ENCODE assay signal across 1 cellular context in the genomic region with DNA sequence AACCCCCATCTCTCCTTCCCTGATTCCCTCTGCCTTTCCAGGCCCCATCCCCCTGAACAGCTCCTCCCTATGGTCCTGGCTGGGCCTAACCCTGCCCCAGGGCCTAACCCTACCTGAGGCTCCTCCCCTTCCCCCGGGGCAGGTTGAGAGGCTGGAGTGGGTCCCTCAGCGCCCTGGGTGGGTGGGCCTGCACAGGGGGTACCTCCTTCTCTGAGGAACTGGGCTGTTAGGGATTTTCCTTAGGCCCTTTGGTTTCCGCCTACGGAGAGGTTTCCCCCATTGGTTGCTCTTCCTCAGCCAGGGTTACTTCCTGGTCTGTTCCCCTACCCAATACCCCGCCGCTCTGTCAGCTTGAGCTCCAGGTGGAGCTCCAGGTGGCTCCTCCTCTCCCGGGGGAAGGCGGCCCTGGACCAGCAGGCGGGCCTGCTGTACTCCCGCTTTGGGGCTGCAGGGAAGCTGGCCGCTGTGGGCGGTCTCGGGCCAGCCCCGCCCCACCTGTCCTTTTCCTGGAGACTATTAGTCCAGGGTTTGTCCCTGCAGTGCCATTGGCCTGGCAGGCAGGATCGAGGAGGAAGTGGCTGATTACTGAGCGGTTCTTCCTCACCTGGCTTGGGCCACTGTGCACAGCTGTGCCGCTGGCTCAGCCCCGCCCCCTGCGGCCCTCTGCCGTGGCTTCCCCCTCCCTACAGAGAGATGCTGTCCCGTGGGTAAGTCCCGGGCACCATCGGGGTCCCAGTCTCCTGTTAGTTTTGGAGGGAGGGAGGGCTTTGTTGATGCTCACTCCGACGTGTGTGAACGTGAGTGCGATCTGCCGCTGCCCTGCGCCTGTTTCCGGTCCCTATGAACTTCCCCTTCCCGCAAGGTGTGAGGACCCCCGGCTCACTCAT.
TF ChIP-seq lines count a peak whose summit lies in the region.

No MANE protein-coding gene starts in this region.

TF ChIP-seq in HEK293, 187 proteins besides CTCF, POLR2A, EP300 and RAD21 (continued from another document):
- TF ChIP-seq, protein P1, sequence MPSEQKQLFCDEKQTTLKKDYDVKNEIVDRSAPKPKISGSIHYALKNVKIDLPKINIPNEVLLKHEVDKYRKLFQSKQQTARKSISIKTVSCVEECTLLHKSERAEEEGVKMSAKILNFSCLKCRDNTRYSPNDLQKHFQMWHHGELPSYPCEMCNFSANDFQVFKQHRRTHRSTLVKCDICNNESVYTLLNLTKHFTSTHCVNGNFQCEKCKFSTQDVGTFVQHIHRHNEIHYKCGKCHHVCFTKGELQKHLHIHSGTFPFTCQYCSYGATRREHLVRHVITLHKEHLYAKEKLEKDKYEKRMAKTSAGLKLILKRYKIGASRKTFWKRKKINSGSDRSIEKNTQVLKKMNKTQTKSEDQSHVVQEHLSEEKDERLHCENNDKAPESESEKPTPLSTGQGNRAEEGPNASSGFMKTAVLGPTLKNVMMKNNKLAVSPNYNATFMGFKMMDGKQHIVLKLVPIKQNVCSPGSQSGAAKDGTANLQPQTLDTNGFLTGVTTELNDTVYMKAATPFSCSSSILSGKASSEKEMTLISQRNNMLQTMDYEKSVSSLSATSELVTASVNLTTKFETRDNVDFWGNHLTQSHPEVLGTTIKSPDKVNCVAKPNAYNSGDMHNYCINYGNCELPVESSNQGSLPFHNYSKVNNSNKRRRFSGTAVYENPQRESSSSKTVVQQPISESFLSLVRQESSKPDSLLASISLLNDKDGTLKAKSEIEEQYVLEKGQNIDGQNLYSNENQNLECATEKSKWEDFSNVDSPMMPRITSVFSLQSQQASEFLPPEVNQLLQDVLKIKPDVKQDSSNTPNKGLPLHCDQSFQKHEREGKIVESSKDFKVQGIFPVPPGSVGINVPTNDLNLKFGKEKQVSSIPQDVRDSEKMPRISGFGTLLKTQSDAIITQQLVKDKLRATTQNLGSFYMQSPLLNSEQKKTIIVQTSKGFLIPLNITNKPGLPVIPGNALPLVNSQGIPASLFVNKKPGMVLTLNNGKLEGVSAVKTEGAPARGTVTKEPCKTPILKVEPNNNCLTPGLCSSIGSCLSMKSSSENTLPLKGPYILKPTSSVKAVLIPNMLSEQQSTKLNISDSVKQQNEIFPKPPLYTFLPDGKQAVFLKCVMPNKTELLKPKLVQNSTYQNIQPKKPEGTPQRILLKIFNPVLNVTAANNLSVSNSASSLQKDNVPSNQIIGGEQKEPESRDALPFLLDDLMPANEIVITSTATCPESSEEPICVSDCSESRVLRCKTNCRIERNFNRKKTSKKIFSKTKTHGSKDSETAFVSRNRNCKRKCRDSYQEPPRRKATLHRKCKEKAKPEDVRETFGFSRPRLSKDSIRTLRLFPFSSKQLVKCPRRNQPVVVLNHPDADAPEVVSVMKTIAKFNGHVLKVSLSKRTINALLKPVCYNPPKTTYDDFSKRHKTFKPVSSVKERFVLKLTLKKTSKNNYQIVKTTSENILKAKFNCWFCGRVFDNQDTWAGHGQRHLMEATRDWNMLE (tag by site-specific recombination; conservative IDR thresholded peaks at IDR 0.05; ENCODE audit: low read depth): no peak
- no peak for TF ChIP-seq ZNF560 (tag by site-specific recombination; IDR thresholded peaks at IDR 0.05; ENCODE audit: borderline replicate concordance)
- TF ChIP-seq, protein P2, sequence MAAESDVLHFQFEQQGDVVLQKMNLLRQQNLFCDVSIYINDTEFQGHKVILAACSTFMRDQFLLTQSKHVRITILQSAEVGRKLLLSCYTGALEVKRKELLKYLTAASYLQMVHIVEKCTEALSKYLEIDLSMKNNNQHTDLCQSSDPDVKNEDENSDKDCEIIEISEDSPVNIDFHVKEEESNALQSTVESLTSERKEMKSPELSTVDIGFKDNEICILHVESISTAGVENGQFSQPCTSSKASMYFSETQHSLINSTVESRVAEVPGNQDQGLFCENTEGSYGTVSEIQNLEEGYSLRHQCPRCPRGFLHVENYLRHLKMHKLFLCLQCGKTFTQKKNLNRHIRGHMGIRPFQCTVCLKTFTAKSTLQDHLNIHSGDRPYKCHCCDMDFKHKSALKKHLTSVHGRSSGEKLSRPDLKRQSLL (tag by site-specific recombination; IDR thresholded peaks at IDR 0.05): peak; percentile 85
- TF ChIP-seq ZNF140 (tag by site-specific recombination; IDR thresholded peaks at IDR 0.05): no peak
- TF ChIP-seq ZNF19 (tag by site-specific recombination; IDR thresholded peaks at IDR 0.05; ENCODE audit: low read depth): no peak
- peak; percentile 44 for TF ChIP-seq ZSCAN30 (tag by site-specific recombination; IDR thresholded peaks at IDR 0.05)
- TF ChIP-seq GLIS2 (tag by site-specific recombination; IDR thresholded peaks at IDR 0.05): peak; percentile 65
- no peak for TF ChIP-seq ZNF529 (tag by site-specific recombination; IDR thresholded peaks at IDR 0.05; ENCODE audit: insufficient replicate concordance)
- no peak for TF ChIP-seq ZNF621 (tag by site-specific recombination; IDR thresholded peaks at IDR 0.05)
- no peak for TF ChIP-seq ZNF664 (tag by site-specific recombination; IDR thresholded peaks at IDR 0.05)
- no peak for TF ChIP-seq ZFP3 (tag by site-specific recombination; IDR thresholded peaks at IDR 0.05; ENCODE audit: low read depth)
- no peak for TF ChIP-seq ZFP37 (tag by site-specific recombination; IDR thresholded peaks at IDR 0.05)
- 0 out of 2 replicates have a peak, but pooled peaks have one; percentile 51 for TF ChIP-seq TRIM28 (IDR thresholded peaks at IDR 0.05; ENCODE audit: borderline replicate concordance, low read length)
- peak; percentile 28; the same call in 1 of the 2 replicates for TF ChIP-seq PRDM10 (tag by site-specific recombination; IDR thresholded peaks at IDR 0.05)
- no peak for TF ChIP-seq ZNF324 (tag by site-specific recombination; IDR thresholded peaks at IDR 0.05)
- no peak for TF ChIP-seq ZNF626 (tag by site-specific recombination; IDR thresholded peaks at IDR 0.05)
- TF ChIP-seq ZNF2 (tag by site-specific recombination; IDR thresholded peaks at IDR 0.05): peak; percentile 37; the same call in 1 of the 2 replicates
- peak; percentile 89 for TF ChIP-seq ZBTB20 (tag by site-specific recombination; IDR thresholded peaks at IDR 0.05)
- TF ChIP-seq, protein P3, sequence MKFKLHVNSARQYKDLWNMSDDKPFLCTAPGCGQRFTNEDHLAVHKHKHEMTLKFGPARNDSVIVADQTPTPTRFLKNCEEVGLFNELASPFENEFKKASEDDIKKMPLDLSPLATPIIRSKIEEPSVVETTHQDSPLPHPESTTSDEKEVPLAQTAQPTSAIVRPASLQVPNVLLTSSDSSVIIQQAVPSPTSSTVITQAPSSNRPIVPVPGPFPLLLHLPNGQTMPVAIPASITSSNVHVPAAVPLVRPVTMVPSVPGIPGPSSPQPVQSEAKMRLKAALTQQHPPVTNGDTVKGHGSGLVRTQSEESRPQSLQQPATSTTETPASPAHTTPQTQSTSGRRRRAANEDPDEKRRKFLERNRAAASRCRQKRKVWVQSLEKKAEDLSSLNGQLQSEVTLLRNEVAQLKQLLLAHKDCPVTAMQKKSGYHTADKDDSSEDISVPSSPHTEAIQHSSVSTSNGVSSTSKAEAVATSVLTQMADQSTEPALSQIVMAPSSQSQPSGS (tag by site-specific recombination; IDR thresholded peaks at IDR 0.05; ENCODE audit: low read depth): no peak
- TF ChIP-seq GLIS1 (tag by site-specific recombination; IDR thresholded peaks at IDR 0.05): peak; percentile 71
- TF ChIP-seq ZNF362 (tag by site-specific recombination; IDR thresholded peaks at IDR 0.05): no peak
- TF ChIP-seq ZBTB48 (tag by site-specific recombination; IDR thresholded peaks at IDR 0.05): peak; percentile 43; the same call in 1 of the 2 replicates
- TF ChIP-seq ZNF549 (tag by site-specific recombination; IDR thresholded peaks at IDR 0.05): no peak
- TF ChIP-seq BCL11B (tag by site-specific recombination; IDR thresholded peaks at IDR 0.05; ENCODE audit: low read depth): no peak
- peak; percentile 99 for TF ChIP-seq ZIC2 (tag by site-specific recombination; IDR thresholded peaks at IDR 0.05)
- TF ChIP-seq ZNF341 (tag by site-specific recombination; IDR thresholded peaks at IDR 0.05; ENCODE audit: low read depth): peak; percentile 82
- TF ChIP-seq ZNF335 (tag by site-specific recombination; conservative IDR thresholded peaks at IDR 0.05): peak; percentile 56; the same call in 1 of the 2 replicates
- TF ChIP-seq ZBTB17 (tag by site-specific recombination; IDR thresholded peaks at IDR 0.05): peak; percentile 89
- TF ChIP-seq ZBTB26 (tag by site-specific recombination; optimal IDR thresholded peaks at IDR 0.05): peak; percentile 10
